ENCODE assay signal across 9 cellular contexts in genomic region chr19:51094696-51095279, GRCh38. TPM values are rescaled to one million over a fixed set of nuclear protein-coding genes. Genes with fewer than 3 reads are reported as not detected.
DNase-seq lines count a peak whose midpoint lies in the region; ATAC-seq and TF ChIP-seq lines count a peak whose summit lies in the region.
"Had no signal": no experiment of that assay in that cellular context is flagged by ENCODE, and none has a peak within 500 bp of the region (broad histone marks: within the 10 kb centered on the region; RNA-seq: fewer than 3 reads in every experiment).

No MANE protein-coding gene starts in this region.

- no peaks in the 10 kb centered on the region for H3K4me1 ChIP-seq in lung (ENCODE audit: control insufficient read depth in 2 of 2, insufficient read depth in 2 of 2, low read length in 2 of 2)

- WGBS in lung, 2 donors: 30 to 35% methylated on average over 14 to 15 of the region's 15 CpGs

- H3K27ac ChIP-seq in lung (ENCODE audit: low read depth in 1 of 2, low read length in 1 of 2): no peak overlapping the region

- in situ Hi-C loops in astrocyte of the spinal cord (cut with HindIII; ENCODE audit: low sequenced_read_pairs): no loop called here

- TF ChIP-seq CTCF in astrocyte of the spinal cord (IDR thresholded peaks at IDR 0.05; ENCODE audit: low read depth, low read length) (peak; percentile 70), lung (IDR thresholded peaks at IDR 0.05; ENCODE audit: control extremely low read depth, extremely low read depth) (peak; percentile 2)

- no peaks in the 10 kb centered on the region for H3K27me3 ChIP-seq in lung (ENCODE audit: control insufficient read depth, insufficient read depth)

- peak; percentile 20 for DNase-seq in activated naive CD4-positive, alpha-beta T cell treated with Interleukin-2 at 50 U/mL for 16 hours
- DNase-seq in activated naive CD4-positive, alpha-beta T cell (lab: John Stamatoyannopoulos, UW): no peak
- DNase-seq in NCI-H2029 treated with DMSO at 0.1 percent for 48 hours (lab: John Stamatoyannopoulos, UW) (peak; percentile 18), astrocyte of the spinal cord (ENCODE audit: low read depth, low spot score) (no peak), lung (ENCODE audit: low spot score) (no peak)

- no peaks in the 10 kb centered on the region for H3K9me3 ChIP-seq in lung (ENCODE audit: control insufficient read depth in 2 of 2, insufficient read depth in 1 of 2, low read length in 1 of 2)

- ATAC-seq in lung (ENCODE audit: insufficient read depth, low FRiP score) (no peak), GM18858 (IDR thresholded peaks at IDR 0.05; ENCODE audit: unreplicated experiment) (no peak), HG03469 (IDR thresholded peaks at IDR 0.05; ENCODE audit: unreplicated experiment) (no peak), HG02870 (IDR thresholded peaks at IDR 0.05; ENCODE audit: unreplicated experiment) (no peak)

- H3K4me3 ChIP-seq in astrocyte of the spinal cord (ENCODE audit: low read depth, low read length): no peak overlapping the region
- H3K4me3 ChIP-seq in lung: no peak overlapping the region

- H3K36me3 ChIP-seq in lung (ENCODE audit: control insufficient read depth in 2 of 2, insufficient read depth in 2 of 2, low read length in 2 of 2): peaks cover 0 to 16% of the 10 kb centered on the region in 2 donors

RNA-seq across cellular contexts. Expression of gene KLK14, which starts 12.1 kb away (rescaled TPM):
- 1 to 10 TPM in 1 of 2 donors, under 1 TPM in 1; 0.46 to 3.9 TPM for total RNA-seq in lung
- polyA plus RNA-seq in lung: 1 to 10 TPM in 1 of 2 donors, under 1 TPM in 1; 0.49 to 1.3 TPM
- total RNA-seq: skeletal muscle tissue had no signal

RNA-seq across cellular contexts. Expression of gene CTU1, which starts 13.4 kb away (rescaled TPM):
- 1 to 10 TPM; 3.2 to 9.8 TPM for total RNA-seq in lung
- polyA plus RNA-seq in lung: 1 to 10 TPM; 2.5 to 4.4 TPM

RNA-seq across cellular contexts. Expression of gene KLK13, which starts 29.9 kb away (rescaled TPM):
- total RNA-seq in lung: 1 to 10 TPM in 1 of 2 donors, under 1 TPM in 1; 0.65 to 9.3 TPM
- 1 to 10 TPM; 1.7 to 4.5 TPM for polyA plus RNA-seq in lung
- total RNA-seq: skeletal muscle tissue had no signal

RNA-seq across cellular contexts. Expression of gene SIGLEC9, which starts 29.9 kb away (rescaled TPM):
- total RNA-seq in lung: 10 to 100 TPM in 1 of 2 donors, 1 to 10 TPM in 1; 4.5 to 25.7 TPM
- polyA plus RNA-seq in lung: 10 to 100 TPM in 1 of 2 donors, 1 to 10 TPM in 1; 4.3 to 57.0 TPM

RNA-seq across cellular contexts. Expression of gene SIGLEC7, which starts 47.3 kb away (rescaled TPM):
- total RNA-seq in lung: 10 to 100 TPM in 1 of 2 donors, 1 to 10 TPM in 1; 6.3 to 13.4 TPM
- 10 to 100 TPM in 1 of 2 donors, 1 to 10 TPM in 1; 2.1 to 29.3 TPM for polyA plus RNA-seq in lung

Comparison
In these comparisons a context has a peak if more than half of its experiments do, and no peak if none do; other contexts are left out.
1. DNase-seq: peak in activated naive CD4-positive, alpha-beta T cell treated with Interleukin-2 at 50 U/mL for 16 hours (single experiment) and NCI-H2029 treated with DMSO at 0.1 percent for 48 hours (single experiment); none in activated naive CD4-positive, alpha-beta T cell (0 of 4), astrocyte of the spinal cord (single experiment) and lung (single experiment).